22 cellular contexts compared by ENCODE assay signal in genomic region chr7:143492799-143493568, GRCh38. TPM values are rescaled to one million over a fixed set of nuclear protein-coding genes. Genes with fewer than 3 reads are reported as not detected.
A peak's percentile ranks its signal among the peaks of the same experiment; 100 is the strongest.
DNase-seq lines count a peak whose midpoint lies in the region; ATAC-seq and TF ChIP-seq lines count a peak whose summit lies in the region.
"Had no signal": no experiment of that assay in that cellular context is flagged by ENCODE, and none has a peak within 500 bp of the region (broad histone marks: within the 10 kb centered on the region; RNA-seq: fewer than 3 reads in every experiment).

No MANE protein-coding gene starts in this region.

- H3K9me2 ChIP-seq in GM23248 (ENCODE audit: insufficient read depth) = no peaks in the 10 kb centered on the region

- no peaks in the 10 kb centered on the region for H3K79me2 ChIP-seq in GM23248 (ENCODE audit: insufficient read depth)

- peaks cover 40% of the 10 kb centered on the region for H3K4me1 ChIP-seq in GM23248 (ENCODE audit: insufficient read depth)
- H3K4me1 ChIP-seq in foreskin keratinocyte = peaks cover 22% of the 10 kb centered on the region
- H3K4me1 ChIP-seq in aorta (ENCODE audit: control insufficient read depth in 1 of 2, insufficient read depth in 2 of 2, low read length in 2 of 2) = no peaks in the 10 kb centered on the region
- H3K4me1 ChIP-seq: HAP-1 had no signal

- intact Hi-C loops in aorta (cut with DNase I) = no loop called here

- no peak overlapping the region; the same call in 1 of the 2 replicates for H3K9ac ChIP-seq in GM23248

- H3K27ac ChIP-seq in GM23248 = peak overlapping the region; percentile 77
- H3K27ac ChIP-seq in foreskin keratinocyte = no peak overlapping the region
- no peak overlapping the region for H3K27ac ChIP-seq in aorta (ENCODE audit: low read depth in 1 of 2, low read length in 2 of 2)
- H3K27ac ChIP-seq: C4-2B, ovary had no signal

- in situ Hi-C loops in GM23248 (cut with MboI) = loop anchor here (25.0 kb wide), 1 partner anchor 931 kb away; no protein-coding TSS in a partner anchor

- H3K4me2 ChIP-seq in GM23248 (ENCODE audit: unreplicated experiment) = peak overlapping the region; percentile 9

- DNase-seq in AG20443 (ENCODE audit: low spot score) (peak; percentile 50), GM23248 (peak; percentile 75), amniotic epithelial cell (ENCODE audit: low read depth) (peak; percentile 31), foreskin keratinocyte (peak in 1 of 2 donors; percentile 41), aorta (no peak), cortex of kidney (lab: John Stamatoyannopoulos, UW) (no peak)
- DNase-seq: activated CD4-positive, alpha-beta memory T cell treated with anti-CD3 and anti-CD28 coated beads, Interleukin-2, amount 10 ng/mL, durations not matched to agents 7 days and 5 days; activated effector memory CD4-positive, alpha-beta T cell treated with anti-CD3 and anti-CD28 coated beads, Interleukin-2, amount 50 U/mL, for 16 hours; heart right ventricle; left cardiac atrium; NCI-H1417; NCI-H345; ovary; stimulated activated naive CD8-positive, alpha-beta T cell treated with anti-CD3 and anti-CD28 coated beads, Interleukin-15, Interleukin-2, amounts not matched to agents 100 U/mL and 50 U/mL, for 24 hours had no signal

- peaks cover 23% of the 10 kb centered on the region for H3F3A ChIP-seq in GM23248 (ENCODE audit: insufficient read depth)

- H3K4me3 ChIP-seq in GM23248 (no peak overlapping the region), aorta (ENCODE audit: low read length in 2 of 2) (no peak overlapping the region)
- H3K4me3 ChIP-seq: HAP-1, heart right ventricle, ovary, skin epidermis had no signal

- no peak for TF ChIP-seq CTCF in foreskin keratinocyte (conservative IDR thresholded peaks at IDR 0.05)

- H3K9me3 ChIP-seq in GM23248 (ENCODE audit: low read depth) = no peaks in the 10 kb centered on the region
- no peaks in the 10 kb centered on the region for H3K9me3 ChIP-seq in aorta (ENCODE audit: control insufficient read depth, low read length)
- H3K9me3 ChIP-seq: HAP-1, heart right ventricle, ovary had no signal

- H3K36me3 ChIP-seq in GM23248 (ENCODE audit: low read depth) (no peaks in the 10 kb centered on the region), aorta (ENCODE audit: control insufficient read depth in 1 of 2, insufficient read depth in 2 of 2, low read length in 1 of 2) (no peaks in the 10 kb centered on the region)
- H3K36me3 ChIP-seq: HAP-1, heart right ventricle, ovary had no signal

- H4K20me1 ChIP-seq in GM23248 (ENCODE audit: insufficient read depth) = no peaks in the 10 kb centered on the region

- H3K27me3 ChIP-seq in GM23248 (replicated peaks; ENCODE audit: insufficient read depth) = no peaks in the 10 kb centered on the region
- H3K27me3 ChIP-seq in foreskin keratinocyte = no peaks in the 10 kb centered on the region
- no peaks in the 10 kb centered on the region for H3K27me3 ChIP-seq in aorta (ENCODE audit: control insufficient read depth in 1 of 2, insufficient read depth in 2 of 2, low read length in 1 of 2)
- H3K27me3 ChIP-seq: heart right ventricle, ovary had no signal

- whole genome bisulfite sequencing in GM23248 (ENCODE audit: low coverage in 1 of 2, low lambda C conversion rate in 2 of 2, missing lambda C conversion rate in 2 of 2), 2 experiments = 41 to 49% methylated on average over 6 of the region's 6 CpGs
- 80 to 83% methylated on average over 6 of the region's 6 CpGs for WGBS in aorta, 2 donors

- ATAC-seq in foreskin keratinocyte (peak; percentile 64), aorta (ENCODE audit: low FRiP score) (no peak), HG02623 (IDR thresholded peaks at IDR 0.05; ENCODE audit: unreplicated experiment) (no peak), HG03139 (IDR thresholded peaks at IDR 0.05; ENCODE audit: unreplicated experiment) (no peak)

- peak overlapping the region; percentile 12; the same call in 1 of the 2 replicates for H2AFZ ChIP-seq in GM23248

RNA-seq across cellular contexts. Expression of gene TAS2R41, which starts 15.3 kb away (rescaled TPM):
- total RNA-seq in GM23248 (2014; rRNA removed; shearing (Covaris generic)) = not detected in 2 replicates
- polyA plus RNA-seq in GM23248 (2016; fragmentation: Nextera tagmentation; extraction: Ambion mirVana) (not detected in 2 replicates), foreskin keratinocyte (not detected in 2 replicates), aorta (not detected)
- total RNA-seq in foreskin keratinocyte (not detected in 2 replicates), aorta (1 to 10 TPM in 1 of 2 donors, under 1 TPM in 1; 0.69 to 1.0 TPM)
- total RNA-seq: activated CD4-positive, alpha-beta memory T cell treated with anti-CD3 and anti-CD28 coated beads, Interleukin-2, amount 10 ng/mL, durations not matched to agents 7 days and 5 days; cardiac septum; Daoy; SK-MEL-5 had no signal
- polyA plus RNA-seq: heart right ventricle, ovary had no signal

RNA-seq across cellular contexts. Expression of gene TAS2R60, which starts 49.7 kb away (rescaled TPM):
- total RNA-seq in GM23248 (2014; rRNA removed; shearing (Covaris generic)) = not detected in 2 replicates
- not detected in 2 replicates for polyA plus RNA-seq in GM23248 (2016; fragmentation: Nextera tagmentation; extraction: Ambion mirVana)
- total RNA-seq in foreskin keratinocyte = not detected in 2 replicates
- not detected in 2 replicates for polyA plus RNA-seq in foreskin keratinocyte
- 1 to 10 TPM; 1.2 to 2.7 TPM for total RNA-seq in aorta
- not detected for polyA plus RNA-seq in aorta
- total RNA-seq: activated CD4-positive, alpha-beta memory T cell treated with anti-CD3 and anti-CD28 coated beads, Interleukin-2, amount 10 ng/mL, durations not matched to agents 7 days and 5 days; cardiac septum; Daoy; heart right ventricle; left cardiac atrium; SK-MEL-5 had no signal
- polyA plus RNA-seq: heart right ventricle, ovary had no signal

Comparison
In these comparisons a context has a peak if more than half of its experiments do, and no peak if none do; other contexts are left out.
1. DNase-seq: peak in AG20443 (single experiment), GM23248 (single experiment) and amniotic epithelial cell (single experiment); none in aorta (0 of 2) and cortex of kidney (single experiment).